In genomic region chr4:120052840-120053239, GRCh38 we compare ENCODE assay signal across 10 cellular contexts. TPM values are rescaled to one million over a fixed set of nuclear protein-coding genes. Genes with fewer than 3 reads are reported as not detected.
DNase-seq lines count a peak whose midpoint lies in the region; ATAC-seq and TF ChIP-seq lines count a peak whose summit lies in the region.
"Had no signal": no experiment of that assay in that cellular context is flagged by ENCODE, and none has a peak within 500 bp of the region (broad histone marks: within the 10 kb centered on the region; RNA-seq: fewer than 3 reads in every experiment).

No MANE protein-coding gene starts in this region.

- no peak for TF ChIP-seq POLR2A in suprapubic skin (IDR thresholded peaks at IDR 0.05)

- no peak for ATAC-seq in GM19452 (IDR thresholded peaks at IDR 0.05; ENCODE audit: unreplicated experiment)
- ATAC-seq in HG03432 (IDR thresholded peaks at IDR 0.05; ENCODE audit: unreplicated experiment) = no peak

- H3K4me3 Mint-ChIP-seq in activated CD4-positive, alpha-beta memory T cell treated with anti-CD3 and anti-CD28 coated beads, Interleukin-2, amount 10 ng/mL, durations not matched to agents 7 days and 5 days = no peak overlapping the region

- TF ChIP-seq EP300 in suprapubic skin (IDR thresholded peaks at IDR 0.05) = no peak

- H3K4me3 ChIP-seq in neutrophil (ENCODE audit: low read depth in 1 of 2, low read length in 1 of 2) = no peak overlapping the region
- no peak overlapping the region for H3K4me3 ChIP-seq in suprapubic skin

- no peaks in the 10 kb centered on the region for H3K9me3 ChIP-seq in neutrophil
- no peaks in the 10 kb centered on the region for H3K9me3 ChIP-seq in suprapubic skin

- H3K27ac ChIP-seq in neutrophil (peak overlapping the region; percentile 6), suprapubic skin (no peak overlapping the region)
- H3K27ac ChIP-seq: HL-60 had no signal

- CTCF ChIA-PET in activated CD4-positive, alpha-beta memory T cell treated with anti-CD3 and anti-CD28 coated beads, Interleukin-2, amount 10 ng/mL, durations not matched to agents 7 days and 5 days (lab: Charles Lee) = interaction anchor here (2.6 kb wide), 1 partner anchor 424 kb away, joined by 22 read pairs; the partner anchor contains the start of gene PDE5A

- no peaks in the 10 kb centered on the region for H3K27me3 Mint-ChIP-seq in activated CD4-positive, alpha-beta memory T cell treated with anti-CD3 and anti-CD28 coated beads, Interleukin-2, amount 10 ng/mL, durations not matched to agents 7 days and 5 days

- peaks cover 16 to 17% of the 10 kb centered on the region in 2 experiments for H3K4me1 ChIP-seq in neutrophil (ENCODE audit: control insufficient read depth in 1 of 2, insufficient read depth in 1 of 2, low read depth in 1 of 2, low read length in 1 of 2)
- no peaks in the 10 kb centered on the region for H3K4me1 ChIP-seq in suprapubic skin

- H3K27me3 ChIP-seq in neutrophil = no peaks in the 10 kb centered on the region
- no peaks in the 10 kb centered on the region for H3K27me3 ChIP-seq in suprapubic skin

- WGBS in suprapubic skin = 74% methylated on average over 4 of the region's 4 CpGs

- H3K36me3 ChIP-seq in neutrophil (no peaks in the 10 kb centered on the region), suprapubic skin (no peaks in the 10 kb centered on the region)

- peak; percentile 30 for DNase-seq in D341Med (ENCODE audit: low spot score)
- DNase-seq in MV-4-11 (lab: John Stamatoyannopoulos, UW) = peak; percentile 67
- peak; percentile 22 to 55 for DNase-seq in dermis microvascular lymphatic vessel endothelial cell (ENCODE audit: low read depth in 2 of 2)
- no peak for DNase-seq in activated CD4-positive, alpha-beta memory T cell treated with anti-CD3 and anti-CD28 coated beads, Interleukin-2, amount 10 ng/mL, durations not matched to agents 7 days and 5 days
- no peak for DNase-seq in suprapubic skin (ENCODE audit: low spot score in 2 of 2)
- DNase-seq: activated T-cell treated with anti-CD3 and anti-CD28 coated beads, Interleukin-2, amount 50 U/mL, for 1 hour had no signal

- peaks cover 18% of the 10 kb centered on the region for H3K36me3 Mint-ChIP-seq in activated CD4-positive, alpha-beta memory T cell treated with anti-CD3 and anti-CD28 coated beads, Interleukin-2, amount 10 ng/mL, durations not matched to agents 7 days and 5 days (ENCODE audit: low read depth)

- POLR2A ChIA-PET in activated CD4-positive, alpha-beta memory T cell treated with anti-CD3 and anti-CD28 coated beads, Interleukin-2, amount 10 ng/mL, durations not matched to agents 7 days and 5 days (lab: Charles Lee) = no interaction called here

- peaks cover 5% of the 10 kb centered on the region for H3K4me1 Mint-ChIP-seq in activated CD4-positive, alpha-beta memory T cell treated with anti-CD3 and anti-CD28 coated beads, Interleukin-2, amount 10 ng/mL, durations not matched to agents 7 days and 5 days

- no peak for TF ChIP-seq CTCF in neutrophil (IDR thresholded peaks at IDR 0.05)
- no peak for TF ChIP-seq CTCF in suprapubic skin (IDR thresholded peaks at IDR 0.05)

- H3K27ac Mint-ChIP-seq in activated CD4-positive, alpha-beta memory T cell treated with anti-CD3 and anti-CD28 coated beads, Interleukin-2, amount 10 ng/mL, durations not matched to agents 7 days and 5 days = no peak overlapping the region

- H3K9me3 Mint-ChIP-seq in activated CD4-positive, alpha-beta memory T cell treated with anti-CD3 and anti-CD28 coated beads, Interleukin-2, amount 10 ng/mL, durations not matched to agents 7 days and 5 days = no peaks in the 10 kb centered on the region

RNA-seq across cellular contexts. Expression of gene MAD2L1, which starts 13.8 kb away (rescaled TPM):
- total RNA-seq in dermis microvascular lymphatic vessel endothelial cell = 9.0 and 29.8 TPM in 2 replicates
- 10 to 100 TPM; 60.9 to 63.3 TPM for total RNA-seq in activated CD4-positive, alpha-beta memory T cell treated with anti-CD3 and anti-CD28 coated beads, Interleukin-2, amount 10 ng/mL, durations not matched to agents 7 days and 5 days
- 1 to 10 TPM in 2 of 4 donors, under 1 TPM in 2; 0.68 to 3.0 (median 1.3) TPM for total RNA-seq in suprapubic skin

Comparison
In these comparisons a context has a peak if more than half of its experiments do, and no peak if none do; other contexts are left out.
1. DNase-seq: peak in D341Med (single experiment), MV-4-11 (single experiment) and dermis microvascular lymphatic vessel endothelial cell (2 of 2); none in activated CD4-positive, alpha-beta memory T cell treated with anti-CD3 and anti-CD28 coated beads, Interleukin-2, amount 10 ng/mL, durations not matched to agents 7 days and 5 days (single experiment) and suprapubic skin (0 of 2).